ENCODE assay signal across 9 cellular contexts in the genomic region with DNA sequence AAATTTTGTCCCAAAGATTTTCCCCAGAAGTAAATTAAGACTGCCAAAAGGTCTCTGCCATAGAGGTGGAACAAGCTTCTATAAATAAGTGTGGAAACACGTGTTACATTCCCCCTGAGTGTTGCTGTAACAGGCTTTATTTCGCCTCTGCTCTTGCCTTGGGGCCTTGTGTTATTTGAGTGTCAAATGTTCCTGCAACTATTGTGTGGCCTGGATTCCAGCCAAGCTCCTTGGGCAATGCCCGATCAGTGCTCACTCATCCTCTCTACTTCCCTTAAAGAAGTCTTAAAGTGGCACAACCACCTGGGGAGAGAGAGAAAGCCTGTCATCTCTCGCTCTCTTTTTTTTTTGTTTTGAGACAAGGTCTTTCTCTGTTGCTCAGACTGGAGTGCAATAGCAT.
DNase-seq lines count a peak whose midpoint lies in the region; ATAC-seq and FAIRE-seq lines count a peak whose summit lies in the region.
"Had no signal": no experiment of that assay in that cellular context is flagged by ENCODE, and none has a peak within 500 bp of the region (broad histone marks: within the 10 kb centered on the region; RNA-seq: fewer than 3 reads in every experiment).

No MANE protein-coding gene starts in this region.

- H3K4me3 Mint-ChIP-seq in stimulated activated naive B cell treated with anti-CD40 and anti-IgM and Interleukin-4, amounts not matched to agents 10 μg/mL and 1 μg/mL and 100 μg/mL, for 72 hours = no peak overlapping the region

- H3K36me3 Mint-ChIP-seq in stimulated activated naive B cell treated with anti-CD40 and anti-IgM and Interleukin-4, amounts not matched to agents 10 μg/mL and 1 μg/mL and 100 μg/mL, for 72 hours = peaks cover 3 to 10% of the 10 kb centered on the region in 2 donors

- intact Hi-C loops in sciatic nerve (cut with DNase I) = no loop called here

- peak; percentile 77 for FAIRE-seq in RCC 7860 (lab: Jason Lieb, UNC)

- H3K9me3 Mint-ChIP-seq in stimulated activated naive B cell treated with anti-CD40 and anti-IgM and Interleukin-4, amounts not matched to agents 10 μg/mL and 1 μg/mL and 100 μg/mL, for 72 hours = peaks cover 4 to 8% of the 10 kb centered on the region in 2 donors

- peaks cover 6 to 12% of the 10 kb centered on the region in 2 donors for H3K4me1 Mint-ChIP-seq in stimulated activated naive B cell treated with anti-CD40 and anti-IgM and Interleukin-4, amounts not matched to agents 10 μg/mL and 1 μg/mL and 100 μg/mL, for 72 hours

- ATAC-seq in sciatic nerve = peak; percentile 66
- ATAC-seq in stimulated activated naive B cell treated with anti-CD40 and anti-IgM and Interleukin-4, amounts not matched to agents 10 μg/mL and 1 μg/mL and 100 μg/mL, for 72 hours (replicated peaks) = no peak
- ATAC-seq: T-cell had no signal

- peaks cover 14 to 19% of the 10 kb centered on the region in 2 donors for H3K27me3 Mint-ChIP-seq in stimulated activated naive B cell treated with anti-CD40 and anti-IgM and Interleukin-4, amounts not matched to agents 10 μg/mL and 1 μg/mL and 100 μg/mL, for 72 hours

- DNase-seq in A172 (ENCODE audit: low spot score) = peak; percentile 84
- peak; percentile 89 for DNase-seq in HT1080 (ENCODE audit: low read depth)
- peak; percentile 79 for DNase-seq in RCC 7860 (ENCODE audit: low spot score)
- peak; percentile 90 for DNase-seq in fibroblast of the conjunctiva (ENCODE audit: low read depth)
- DNase-seq in sciatic nerve (ENCODE audit: low spot score) = peak; percentile 71
- no peak for DNase-seq in stimulated activated CD4-positive, alpha-beta T cell treated with anti-CD3 and anti-CD28 coated beads, Interleukin-1b, Interleukin-23, amount 100 ng/mL, for 48 hours
- DNase-seq in effector CD4-positive, alpha-beta T cell = no peak
- DNase-seq in stimulated activated naive B cell treated with anti-CD40 and anti-IgM and Interleukin-4, amounts not matched to agents 10 μg/mL and 1 μg/mL and 100 μg/mL, for 72 hours = no peak

- H3K27ac Mint-ChIP-seq in stimulated activated naive B cell treated with anti-CD40 and anti-IgM and Interleukin-4, amounts not matched to agents 10 μg/mL and 1 μg/mL and 100 μg/mL, for 72 hours = no peak overlapping the region

Comparison
In these comparisons a context has a peak if more than half of its experiments do, and no peak if none do; other contexts are left out.
1. DNase-seq: peak in A172 (single experiment), HT1080 (single experiment), RCC 7860 (single experiment), fibroblast of the conjunctiva (single experiment) and sciatic nerve (single experiment); none in stimulated activated CD4-positive, alpha-beta T cell treated with anti-CD3 and anti-CD28 coated beads, Interleukin-1b, Interleukin-23, amount 100 ng/mL, for 48 hours (single experiment), effector CD4-positive, alpha-beta T cell (single experiment) and stimulated activated naive B cell treated with anti-CD40 and anti-IgM and Interleukin-4, amounts not matched to agents 10 μg/mL and 1 μg/mL and 100 μg/mL, for 72 hours (single experiment).